In genomic region chr1:212290608-212291007, GRCh38 we compare ENCODE assay signal across 9 cellular contexts. TPM values are rescaled to one million over a fixed set of nuclear protein-coding genes. Genes with fewer than 3 reads are reported as not detected.
DNase-seq lines count a peak whose midpoint lies in the region; ATAC-seq, FAIRE-seq and TF ChIP-seq lines count a peak whose summit lies in the region.
"Had no signal": no experiment of that assay in that cellular context is flagged by ENCODE, and none has a peak within 500 bp of the region (broad histone marks: within the 10 kb centered on the region; RNA-seq: fewer than 3 reads in every experiment).

No MANE protein-coding gene starts in this region.

- no peak for ATAC-seq in A549

- no peak for TF ChIP-seq RAD21 in A549 (conservative IDR thresholded peaks at IDR 0.05 in 1 of 2, IDR thresholded peaks at IDR 0.05 in 1 of 2)

- H3K9me3 Mint-ChIP-seq in Calu3 (ENCODE audit: low read depth, unreplicated experiment) = no peaks in the 10 kb centered on the region
- no peaks in the 10 kb centered on the region for H3K9me3 Mint-ChIP-seq in nephron progenitor cell

- peaks cover 45% of the 10 kb centered on the region for H3K4me1 ChIP-seq in A549
- peaks cover 0 to 68% (median 57%) of the 10 kb centered on the region in 4 donors for H3K4me1 ChIP-seq in sigmoid colon
- H3K4me1 ChIP-seq in breast epithelium = peaks cover 3 to 11% of the 10 kb centered on the region in 2 donors

- H3K36me3 ChIP-seq in sigmoid colon (no peaks in the 10 kb centered on the region), breast epithelium (no peaks in the 10 kb centered on the region)

- H3K27me3 Mint-ChIP-seq in Calu3 (ENCODE audit: unreplicated experiment) (no peaks in the 10 kb centered on the region), nephron progenitor cell (ENCODE audit: low read depth, poor library complexity) (no peaks in the 10 kb centered on the region)

- peak overlapping the region; percentile 78 for H3K4me2 ChIP-seq in A549

- POLR2A ChIA-PET in A549 (lab: Yijun Ruan, JAX) = interaction anchor here (1.2 kb wide), 1 partner anchor 220 kb away, joined by 4 read pairs; no protein-coding TSS in a partner anchor

- H3K4me1 Mint-ChIP-seq in Calu3 (ENCODE audit: low read depth, unreplicated experiment) (peaks cover 57% of the 10 kb centered on the region), nephron progenitor cell (peaks cover 51% of the 10 kb centered on the region)

- DNase-seq in A549 (ENCODE audit: low read depth in 1 of 2, low spot score in 1 of 2) (no peak), Calu3 (no peak), RCC 7860 (ENCODE audit: low spot score) (no peak), epithelial cell of esophagus (ENCODE audit: low read depth) (peak; percentile 41), nephron progenitor cell (no peak), sigmoid colon (no peak), breast epithelium (ENCODE audit: low spot score in 2 of 2) (no peak)
- no peak for DNase-seq in activated effector memory CD4-positive, alpha-beta T cell treated with anti-CD3 and anti-CD28 coated beads, Interleukin-2, amount 50 U/mL, for 16 hours

- CTCF ChIA-PET in A549 (lab: Yijun Ruan, JAX) = interaction anchor here (0.6 to 8.5 kb wide), 20 partner anchors 21 to 339 kb away, joined by 3 to 105 read pairs (median 4); no protein-coding TSS in a partner anchor
- CTCF ChIA-PET in Calu3 (lab: Charles Lee) = interaction anchor here (0.6 to 1.7 kb wide), 4 partner anchors 66 to 610 kb away, joined by 3 to 31 read pairs (median 6); no protein-coding TSS in a partner anchor

- intact Hi-C loops in Calu3 (cut with micrococcal nuclease; ENCODE audit: unreplicated experiment) = loop anchor here (1.0 to 5.0 kb wide), 3 partner anchors 77 to 219 kb away; no protein-coding TSS in a partner anchor
- intact Hi-C loops in sigmoid colon (cut with DNase I) = loop anchor here (2.0 kb wide), 1 partner anchor 220 kb away; no protein-coding TSS in a partner anchor
- intact Hi-C loops in breast epithelium (cut with DNase I; ENCODE audit: low total_unique reads) = no loop called here

- H3K9me3 ChIP-seq in A549 (no peaks in the 10 kb centered on the region), sigmoid colon (no peaks in the 10 kb centered on the region), breast epithelium (no peaks in the 10 kb centered on the region)

- TF ChIP-seq EP300 in A549 (IDR thresholded peaks at IDR 0.05) (no peak), sigmoid colon (IDR thresholded peaks at IDR 0.05) (no peak)

- H3K36me3 Mint-ChIP-seq in Calu3 (ENCODE audit: insufficient read depth, unreplicated experiment) (peaks cover 21% of the 10 kb centered on the region), nephron progenitor cell (ENCODE audit: low read depth) (no peaks in the 10 kb centered on the region)

- H3K27me3 ChIP-seq in sigmoid colon (no peaks in the 10 kb centered on the region), breast epithelium (no peaks in the 10 kb centered on the region)

- TF ChIP-seq CTCF in A549 (IDR thresholded peaks at IDR 0.05) = no peak
- no peak for TF ChIP-seq CTCF in Calu3 (IDR thresholded peaks at IDR 0.05; ENCODE audit: unreplicated experiment)
- TF ChIP-seq CTCF in epithelial cell of esophagus (IDR thresholded peaks at IDR 0.05; ENCODE audit: insufficient read depth, low read depth, low read length, missing control alignments) = no peak
- no peak for TF ChIP-seq CTCF in nephron progenitor cell (IDR thresholded peaks at IDR 0.05)
- no peak for TF ChIP-seq CTCF in sigmoid colon (IDR thresholded peaks at IDR 0.05)
- TF ChIP-seq CTCF in breast epithelium (IDR thresholded peaks at IDR 0.05) = no peak

- H3K4me3 Mint-ChIP-seq in Calu3 (ENCODE audit: low read depth, unreplicated experiment) = no peak overlapping the region
- H3K4me3 Mint-ChIP-seq in nephron progenitor cell = no peak overlapping the region

- peak overlapping the region; percentile 6 for H3K27ac Mint-ChIP-seq in Calu3 (ENCODE audit: unreplicated experiment)
- H3K27ac Mint-ChIP-seq in nephron progenitor cell = no peak overlapping the region

- TF ChIP-seq POLR2A in A549 (IDR thresholded peaks at IDR 0.05; ENCODE audit: low read length) (no peak), sigmoid colon (IDR thresholded peaks at IDR 0.05) (no peak), breast epithelium (IDR thresholded peaks at IDR 0.05) (no peak)

- no peak overlapping the region for H3K4me3 ChIP-seq in A549
- no peak overlapping the region for H3K4me3 ChIP-seq in epithelial cell of esophagus (ENCODE audit: low read length)
- no peak overlapping the region for H3K4me3 ChIP-seq in sigmoid colon
- no peak overlapping the region for H3K4me3 ChIP-seq in breast epithelium

- no TSS peak for BruUV-seq in Calu3 (replicated peaks; lab: Mats Ljungman, UMichigan)

- FAIRE-seq in A549 (lab: Jason Lieb, UNC) = peak; percentile 80
- peak; percentile 65 for FAIRE-seq in RCC 7860 (lab: Jason Lieb, UNC)

- H3K27ac ChIP-seq in A549 (no peak overlapping the region), sigmoid colon (no peak overlapping the region), breast epithelium (peak overlapping the region in 1 of 2 donors; percentile 37)
- H3K27ac ChIP-seq: parathyroid adenoma had no signal

TF ChIP-seq in A549, 52 proteins besides CTCF, POLR2A, EP300 and RAD21:
- TF ChIP-seq FOSL2 (IDR thresholded peaks at IDR 0.05) (no peak), FOSL2 (CRISPR knock-in tag; IDR thresholded peaks at IDR 0.05) (peak; percentile 88), MAX (IDR thresholded peaks at IDR 0.05) (no peak)

RNA-seq across cellular contexts. Expression of gene PPP2R5A, which starts 5.4 kb away (rescaled TPM):
- 33.6 and 37.6 TPM in 2 replicates for polyA plus RNA-seq in A549 (2011; rRNA removed)
- 9.7 and 12.0 TPM in 2 replicates for polyA plus RNA-seq in A549 (2012; cell fraction: cytosol; rRNA removed)
- 6.1 and 6.4 TPM in 2 replicates for polyA plus RNA-seq in A549 (2012; cell fraction: nucleus; rRNA removed)
- 14.8 to 15.1 TPM (median 14.9 TPM) in 3 replicates for polyA plus RNA-seq in A549 (2017; fragmentation: RNase III; extraction: RNeasy Plus Mini Kit Qiagen cat#74134 plus additional on column Dnase treatment)
- polyA minus RNA-seq in A549 (2011; rRNA and poly(A)+ RNA removed) = 6.8 and 7.9 TPM in 2 replicates
- 42.9 and 45.2 TPM in 2 replicates for total RNA-seq in Calu3 (2022)
- total RNA-seq in sigmoid colon = 10 to 100 TPM; 25.9 to 47.1 (median 31.4) TPM
- polyA plus RNA-seq in sigmoid colon = 10 to 100 TPM; 46.2 to 62.7 (median 50.4) TPM
- 10 to 100 TPM; 48.5 to 85.5 (median 57.4) TPM for total RNA-seq in breast epithelium
